Comparison of ENCODE assay signal across 9 cellular contexts in genomic region chr15:83905874-83906273, GRCh38.
"Had no signal": no experiment of that assay in that cellular context is flagged by ENCODE, and none has a peak within 500 bp of the region (broad histone marks: within the 10 kb centered on the region; RNA-seq: fewer than 3 reads in every experiment).

No MANE protein-coding gene starts in this region.

- FAIRE-seq: H1, H54, HTR-8/SVneo had no signal

- H3K4me2 ChIP-seq: GM23338 had no signal

- ATAC-seq: GM23338 had no signal

- H2AFZ ChIP-seq: GM23338 had no signal

- H3K4me3 ChIP-seq: GM23338 had no signal

- DNase-seq: H9, HCEC 1CT, HFFc6, Kasumi-1, KG1 had no signal
